Comparison of ENCODE assay signal across 29 cellular contexts in genomic region chr2:226327830-226328229, GRCh38.
A peak's percentile ranks its signal among the peaks of the same experiment; 100 is the strongest.
DNase-seq lines count a peak whose midpoint lies in the region; ATAC-seq, FAIRE-seq and TF ChIP-seq lines count a peak whose summit lies in the region.
"Had no signal": no experiment of that assay in that cellular context is flagged by ENCODE, and none has a peak within 500 bp of the region (broad histone marks: within the 10 kb centered on the region; RNA-seq: fewer than 3 reads in every experiment).

No MANE protein-coding gene starts in this region.

- no peaks in the 10 kb centered on the region for H3K27me3 ChIP-seq in HCT116 (ENCODE audit: insufficient read depth, low read length)
- H3K27me3 ChIP-seq in PC-3 (ENCODE audit: low read length): no peaks in the 10 kb centered on the region
- no peaks in the 10 kb centered on the region for H3K27me3 ChIP-seq in astrocyte (ENCODE audit: insufficient read depth, low read length)
- no peaks in the 10 kb centered on the region for H3K27me3 ChIP-seq in keratinocyte (ENCODE audit: control insufficient read depth, extremely low read depth, insufficient read depth, low read length)

- no peak overlapping the region for H2AFZ ChIP-seq in HCT116 (ENCODE audit: low read depth, low read length, poor library complexity, severe bottlenecking)
- no peak overlapping the region for H2AFZ ChIP-seq in PC-3 (ENCODE audit: low read length)
- H2AFZ ChIP-seq in astrocyte (ENCODE audit: low read depth, low read length): no peak overlapping the region
- H2AFZ ChIP-seq in keratinocyte (ENCODE audit: control insufficient read depth, low read length): no peak overlapping the region

- H3K36me3 Mint-ChIP-seq in astrocyte (ENCODE audit: low read depth, unreplicated experiment): no peaks in the 10 kb centered on the region
- H3K36me3 Mint-ChIP-seq: CD4-positive, alpha-beta memory T cell had no signal

- H3K9ac ChIP-seq in HCT116 (ENCODE audit: low read length) (peak overlapping the region; percentile 22; the same call in 1 of the 2 replicates), PC-3 (ENCODE audit: low read length) (peak overlapping the region; percentile 19; the same call in 1 of the 2 replicates), astrocyte (ENCODE audit: low read length) (no peak overlapping the region), keratinocyte (ENCODE audit: control insufficient read depth, extremely low read depth, insufficient read depth, low read length) (no peak overlapping the region)
- H3K9ac ChIP-seq: SK-N-SH had no signal

- H3K9me2 ChIP-seq in HCT116 (ENCODE audit: insufficient read depth): no peaks in the 10 kb centered on the region
- no peaks in the 10 kb centered on the region for H3K9me2 ChIP-seq in PC-3 (replicated peaks; ENCODE audit: low read length)
- H3K9me2 ChIP-seq: SK-N-SH had no signal

- DNase-seq in HCT116 (ENCODE audit: low read depth, low spot score) (peak; percentile 53), PC-3 (peak; percentile 93), astrocyte (ENCODE audit: low read depth) (no peak), keratinocyte (ENCODE audit: low read depth, low spot score) (peak; percentile 83), NCI-H524 (lab: John Stamatoyannopoulos, UW) (no peak), NCI-H510A treated with DMSO at 0.1 percent for 48 hours (lab: John Stamatoyannopoulos, UW) (no peak), NCI-H1105 (lab: John Stamatoyannopoulos, UW) (no peak)
- DNase-seq: C1 segment of cervical spinal cord; CD4-positive, alpha-beta memory T cell; COR-L47; EL; GF-D8; KBM-7; NCI-H1048; NCI-H1436; NCI-H187; NCI-H2081 treated with DMSO at 0.1 percent for 48 hours; NCI-H2171; NCI-H345; NCI-H526; NCI-H82; NK-92 treated with Interleukin-12 subunit alpha and Interleukin-12 subunit beta, amount 100 ng/mL, for 24 hours; SK-N-SH; SW 1271 had no signal

- peak; percentile 45; the same call in 1 of the 2 replicates for TF ChIP-seq RAD21 in HCT116 (IDR thresholded peaks at IDR 0.05; ENCODE audit: low read depth)

- H3K27ac ChIP-seq in HCT116 (ENCODE audit: low read depth, low read length) (peak overlapping the region; percentile 78), PC-3 (ENCODE audit: low read length) (peak overlapping the region; percentile 88), astrocyte (ENCODE audit: low read depth, low read length) (no peak overlapping the region), keratinocyte (ENCODE audit: control insufficient read depth, insufficient read depth, low read length) (no peak overlapping the region)

- BruUV-seq in HCT116 (replicated peaks; lab: Mats Ljungman, UMichigan) (no TSS peak), PC-3 (replicated peaks; lab: Mats Ljungman, UMichigan) (no TSS peak)

- TF ChIP-seq CTCF in HCT116 (IDR thresholded peaks at IDR 0.05 in 2 of 3, conservative IDR thresholded peaks at IDR 0.05 in 1 of 3; ENCODE audit: borderline replicate concordance in 1 of 3, insufficient read depth in 1 of 3, low read depth in 2 of 3, low read length in 2 of 3) (no peak), PC-3 (conservative IDR thresholded peaks at IDR 0.05; ENCODE audit: low read depth, low read length) (no peak), astrocyte (IDR thresholded peaks at IDR 0.05; ENCODE audit: insufficient read depth, low read depth, low read length) (no peak), keratinocyte (optimal IDR thresholded peaks at IDR 0.05 in 1 of 3, IDR thresholded peaks at IDR 0.05 in 1 of 3, conservative IDR thresholded peaks at IDR 0.05 in 1 of 3; ENCODE audit: extremely low read depth in 1 of 3, insufficient read depth in 2 of 3, low read length in 3 of 3) (no peak)

- H3K9me3 Mint-ChIP-seq in astrocyte (ENCODE audit: unreplicated experiment): peaks cover 4% of the 10 kb centered on the region

- intact Hi-C loops in HCT116 (cut with micrococcal nuclease): no loop called here
- intact Hi-C loops in PC-3 (cut with micrococcal nuclease): loop anchor here (5.0 kb wide), 1 partner anchor 324 kb away; no protein-coding TSS in a partner anchor

- H3K4me1 Mint-ChIP-seq in astrocyte (ENCODE audit: low read depth, unreplicated experiment): peaks cover 2% of the 10 kb centered on the region

- RAD21 ChIA-PET in HCT116 (lab: Charles Lee; ENCODE audit: low non-redundant PET in 1 of 2, low total read pairs in 2 of 2, uncharacterized antibody in 2 of 2, unreplicated experiment in 2 of 2): no interaction called here

- H3K9me1 ChIP-seq in keratinocyte (ENCODE audit: control insufficient read depth, extremely low read depth, insufficient read depth, low read length): no peaks in the 10 kb centered on the region

- POLR2A ChIA-PET in HCT116 (lab: Charles Lee): no interaction called here
- POLR2A ChIA-PET in PC-3 (lab: Charles Lee; ENCODE audit: unreplicated experiment): interaction anchor here (0.6 kb wide), 1 partner anchor 141 kb away, joined by 3 read pairs; no protein-coding TSS in a partner anchor

- no peaks in the 10 kb centered on the region for H3K9me3 ChIP-seq in HCT116 (ENCODE audit: control insufficient read depth in 1 of 2, insufficient read depth in 1 of 2, low read depth in 1 of 2, low read length in 2 of 2)
- no peaks in the 10 kb centered on the region for H3K9me3 ChIP-seq in PC-3 (ENCODE audit: low read length)
- no peaks in the 10 kb centered on the region for H3K9me3 ChIP-seq in astrocyte (ENCODE audit: insufficient read depth, low read depth, low read length)
- H3K9me3 ChIP-seq in keratinocyte (ENCODE audit: control insufficient read depth, low read depth, low read length): peaks cover 2% of the 10 kb centered on the region
- H3K9me3 ChIP-seq: SK-N-SH had no signal

- dilution Hi-C loops in keratinocyte (cut with MboI; ENCODE audit: extremely low pct_ligation_motif_present, low sequenced_read_pairs): no loop called here

- FAIRE-seq in astrocyte (lab: Jason Lieb, UNC) (peak; percentile 49), keratinocyte (lab: Jason Lieb, UNC) (peak; percentile 58)
- FAIRE-seq: GM12891, H1, HTR-8/SVneo had no signal

- peak overlapping the region; percentile 39 for H3K4me2 ChIP-seq in HCT116 (ENCODE audit: low read length)
- H3K4me2 ChIP-seq in PC-3 (ENCODE audit: low read length): no peak overlapping the region; the same call in 1 of the 2 replicates
- H3K4me2 ChIP-seq in astrocyte (ENCODE audit: low read length): no peak overlapping the region
- H3K4me2 ChIP-seq in keratinocyte (ENCODE audit: control insufficient read depth, extremely low read depth, insufficient read depth, low read depth, low read length): no peak overlapping the region
- H3K4me2 ChIP-seq: SK-N-SH had no signal

- H3K4me1 ChIP-seq in HCT116 (ENCODE audit: control insufficient read depth in 1 of 2, insufficient read depth in 2 of 2, low read length in 2 of 2): peaks cover 4 to 23% of the 10 kb centered on the region in 2 experiments; a peak in 3 of 4 replicates
- peaks cover 11% of the 10 kb centered on the region for H3K4me1 ChIP-seq in PC-3 (ENCODE audit: insufficient read depth, low read length)
- H3K4me1 ChIP-seq in astrocyte (ENCODE audit: insufficient read depth, low read length): no peaks in the 10 kb centered on the region
- H3K4me1 ChIP-seq in keratinocyte (ENCODE audit: control insufficient read depth, extremely low read depth, insufficient read depth, low read length): peaks cover 9% of the 10 kb centered on the region

- no peaks in the 10 kb centered on the region for H3K27me3 Mint-ChIP-seq in astrocyte (ENCODE audit: low read depth, unreplicated experiment)
- H3K27me3 Mint-ChIP-seq: CD4-positive, alpha-beta memory T cell had no signal

- no peaks in the 10 kb centered on the region for H3F3A ChIP-seq in PC-3 (ENCODE audit: low read length, unreplicated experiment)

- H3K36me3 ChIP-seq in HCT116 (ENCODE audit: control insufficient read depth in 1 of 2, insufficient read depth in 2 of 2, low read length in 2 of 2) (peaks cover 0 to 3% of the 10 kb centered on the region in 2 experiments; a peak in 1 of 4 replicates), PC-3 (ENCODE audit: low read depth, low read length) (no peaks in the 10 kb centered on the region), astrocyte (ENCODE audit: insufficient read depth, low read length) (no peaks in the 10 kb centered on the region), keratinocyte (ENCODE audit: control insufficient read depth in 2 of 2, extremely low read depth in 1 of 2, insufficient read depth in 2 of 2, low read length in 2 of 2) (no peaks in the 10 kb centered on the region)

- H3K27ac Mint-ChIP-seq in astrocyte (ENCODE audit: unreplicated experiment): no peak overlapping the region
- H3K27ac Mint-ChIP-seq: CD4-positive, alpha-beta memory T cell had no signal

- no peak for TF ChIP-seq POLR2A in HCT116 (IDR thresholded peaks at IDR 0.05; ENCODE audit: borderline replicate concordance, extremely low read depth, insufficient read depth, insufficient read length)

- H3K4me3 ChIP-seq in HCT116 (replicated peaks in 1 of 2; ENCODE audit: low read depth in 1 of 2, low read length in 2 of 2): no peak overlapping the region
- no peak overlapping the region for H3K4me3 ChIP-seq in PC-3 (ENCODE audit: low read length)
- no peak overlapping the region for H3K4me3 ChIP-seq in astrocyte (ENCODE audit: insufficient read depth, low read depth, low read length)
- H3K4me3 ChIP-seq in keratinocyte (ENCODE audit: control insufficient read depth in 2 of 3, extremely low read depth in 1 of 3, insufficient read depth in 2 of 3, low read depth in 1 of 3, low read length in 3 of 3): no peak overlapping the region

- CTCF ChIA-PET in HCT116 (lab: Charles Lee) (no interaction called here), PC-3 (lab: Charles Lee) (no interaction called here)

- peak; percentile 75 for ATAC-seq in HCT116
- ATAC-seq in PC-3: peak; percentile 90
- no peak for ATAC-seq in GM21529 (IDR thresholded peaks at IDR 0.05; ENCODE audit: unreplicated experiment)
- ATAC-seq: Panc1 had no signal

- no peaks in the 10 kb centered on the region for H4K20me1 ChIP-seq in HCT116 (ENCODE audit: insufficient read depth)
- H4K20me1 ChIP-seq in PC-3 (ENCODE audit: low read length): no peaks in the 10 kb centered on the region
- H4K20me1 ChIP-seq in astrocyte (ENCODE audit: insufficient read depth, low read length): no peaks in the 10 kb centered on the region
- no peaks in the 10 kb centered on the region for H4K20me1 ChIP-seq in keratinocyte (ENCODE audit: control insufficient read depth, extremely low read depth, insufficient read depth, low read length)

- no peak overlapping the region for H3K4me3 Mint-ChIP-seq in astrocyte (ENCODE audit: unreplicated experiment)
- H3K4me3 Mint-ChIP-seq: CD4-positive, alpha-beta memory T cell had no signal

- H3K79me2 ChIP-seq in HCT116 (ENCODE audit: insufficient read depth, low read length) (no peaks in the 10 kb centered on the region), PC-3 (ENCODE audit: low read length) (no peaks in the 10 kb centered on the region), astrocyte (ENCODE audit: insufficient read depth, low read length) (no peaks in the 10 kb centered on the region), keratinocyte (ENCODE audit: control insufficient read depth, insufficient read depth, low read length) (no peaks in the 10 kb centered on the region)

TF ChIP-seq in HCT116, 20 proteins besides CTCF, POLR2A, EP300 and RAD21 (continues in another document):
- TF ChIP-seq, protein P1, sequence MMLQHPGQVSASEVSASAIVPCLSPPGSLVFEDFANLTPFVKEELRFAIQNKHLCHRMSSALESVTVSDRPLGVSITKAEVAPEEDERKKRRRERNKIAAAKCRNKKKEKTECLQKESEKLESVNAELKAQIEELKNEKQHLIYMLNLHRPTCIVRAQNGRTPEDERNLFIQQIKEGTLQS (IDR thresholded peaks at IDR 0.05): peak; percentile 50
- peak; percentile 82 for TF ChIP-seq SIN3A (IDR thresholded peaks at IDR 0.05; ENCODE audit: low read depth)

Comparison
In these comparisons a context has a peak if more than half of its experiments do, and no peak if none do; other contexts are left out.
1. DNase-seq: peak in HCT116 (single experiment), PC-3 (single experiment) and keratinocyte (single experiment); none in astrocyte (single experiment), NCI-H524 (0 of 2), NCI-H510A treated with DMSO at 0.1 percent for 48 hours (single experiment) and NCI-H1105 (single experiment).
2. H3K27ac ChIP-seq: peak in HCT116 (single experiment) and PC-3 (single experiment); none in astrocyte (single experiment) and keratinocyte (single experiment).
3. H3K9ac ChIP-seq: peak in HCT116 (single experiment) and PC-3 (single experiment); none in astrocyte (single experiment) and keratinocyte (single experiment).